Comparison of ENCODE assay signal across 16 cellular contexts in genomic region chr2:96501886-96502810, GRCh38. TPM values are rescaled to one million over a fixed set of nuclear protein-coding genes. Genes with fewer than 3 reads are reported as not detected.
DNase-seq lines count a peak whose midpoint lies in the region; ATAC-seq and TF ChIP-seq lines count a peak whose summit lies in the region.
"Had no signal": no experiment of that assay in that cellular context is flagged by ENCODE, and none has a peak within 500 bp of the region (broad histone marks: within the 10 kb centered on the region; RNA-seq: fewer than 3 reads in every experiment).

No MANE protein-coding gene starts in this region.

- H3K27ac Mint-ChIP-seq in activated naive CD4-positive, alpha-beta T cell treated with anti-CD3 and anti-CD28 coated beads, Interleukin-2, amount 10 ng/mL, durations not matched to agents 7 days and 5 days: peak overlapping the region; percentile 19
- H3K27ac Mint-ChIP-seq in stimulated activated effector memory CD8-positive, alpha-beta T cell treated with anti-CD3 and anti-CD28 coated beads, Interleukin-12 subunit alpha, Interleukin-12 subunit beta, amount 100 ng/mL, for 72 hours: peak overlapping the region; percentile 83
- H3K27ac Mint-ChIP-seq in endodermal cell: no peak overlapping the region
- H3K27ac Mint-ChIP-seq: mesothelial cell of epicardium had no signal

- H3K36me3 Mint-ChIP-seq in activated naive CD4-positive, alpha-beta T cell treated with anti-CD3 and anti-CD28 coated beads, Interleukin-2, amount 10 ng/mL, durations not matched to agents 7 days and 5 days: no peaks in the 10 kb centered on the region
- H3K36me3 Mint-ChIP-seq in stimulated activated effector memory CD8-positive, alpha-beta T cell treated with anti-CD3 and anti-CD28 coated beads, Interleukin-12 subunit alpha, Interleukin-12 subunit beta, amount 100 ng/mL, for 72 hours: no peaks in the 10 kb centered on the region
- H3K36me3 Mint-ChIP-seq in endodermal cell (ENCODE audit: low read depth): no peaks in the 10 kb centered on the region
- H3K36me3 Mint-ChIP-seq: mesothelial cell of epicardium had no signal

- H3K27me3 ChIP-seq in endodermal cell (ENCODE audit: control insufficient read depth, insufficient read depth, low read length, poor library complexity, severe bottlenecking): no peaks in the 10 kb centered on the region

- CTCF ChIA-PET in activated naive CD4-positive, alpha-beta T cell treated with anti-CD3 and anti-CD28 coated beads, Interleukin-2, amount 10 ng/mL, durations not matched to agents 7 days and 5 days (lab: Charles Lee): no interaction called here

- no peak for TF ChIP-seq CTCF in endodermal cell (conservative IDR thresholded peaks at IDR 0.05)

- H3K9me3 ChIP-seq in KOPT-K1 (ENCODE audit: insufficient read depth, low read length, poor library complexity, severe bottlenecking) (no peaks in the 10 kb centered on the region), endodermal cell (ENCODE audit: control insufficient read depth, low read length) (no peaks in the 10 kb centered on the region)
- H3K9me3 ChIP-seq: prostate gland, SK-N-SH had no signal

- DNase-seq in activated naive CD4-positive, alpha-beta T cell treated with anti-CD3 and anti-CD28 coated beads, Interleukin-2, amount 10 ng/mL, durations not matched to agents 7 days and 5 days: no peak
- DNase-seq in activated naive CD4-positive, alpha-beta T cell (lab: John Stamatoyannopoulos, UW): no peak
- peak in 1 of 2 donors; percentile 45 for DNase-seq in stimulated activated effector memory CD8-positive, alpha-beta T cell treated with anti-CD3 and anti-CD28 coated beads, Interleukin-12 subunit alpha, Interleukin-12 subunit beta, amount 100 ng/mL, for 72 hours (ENCODE audit: low spot score in 2 of 2)
- no peak for DNase-seq in occipital lobe (lab: John Stamatoyannopoulos, UW)
- no peak for DNase-seq in endodermal cell
- no peak for DNase-seq in NOMO-1 treated with dmso at 0.1 percent for 144 hours (lab: John Stamatoyannopoulos, UW; ENCODE audit: unreplicated experiment)
- DNase-seq: cortex of kidney; NK-92 treated with Interleukin-12 subunit alpha and Interleukin-12 subunit beta, amount 100 ng/mL, for 24 hours; SK-N-SH; stimulated activated CD4-positive, alpha-beta T cell treated with anti-CD3 and anti-CD28 coated beads, Interleukin-4, amount 100 ng/mL, for 24 hours had no signal

- H3K9ac ChIP-seq in endodermal cell (ENCODE audit: extremely low read depth, low read length, poor library complexity, severe bottlenecking): no peak overlapping the region
- H3K9ac ChIP-seq: SK-N-SH had no signal

- peak; percentile 40 for ATAC-seq in esophagus mucosa
- peak; percentile 28 for ATAC-seq in stimulated activated effector memory CD8-positive, alpha-beta T cell treated with anti-CD3 and anti-CD28 coated beads, Interleukin-12 subunit alpha, Interleukin-12 subunit beta, amount 100 ng/mL, for 72 hours
- ATAC-seq: K562 had no signal

- H3K36me3 ChIP-seq in KOPT-K1 (ENCODE audit: insufficient read depth, low read length) (no peaks in the 10 kb centered on the region), endodermal cell (ENCODE audit: control insufficient read depth, insufficient read depth, low read length) (no peaks in the 10 kb centered on the region)
- H3K36me3 ChIP-seq: prostate gland had no signal

- H3K4me1 Mint-ChIP-seq in activated naive CD4-positive, alpha-beta T cell treated with anti-CD3 and anti-CD28 coated beads, Interleukin-2, amount 10 ng/mL, durations not matched to agents 7 days and 5 days: peaks cover 22% of the 10 kb centered on the region
- peaks cover 14% of the 10 kb centered on the region for H3K4me1 Mint-ChIP-seq in stimulated activated effector memory CD8-positive, alpha-beta T cell treated with anti-CD3 and anti-CD28 coated beads, Interleukin-12 subunit alpha, Interleukin-12 subunit beta, amount 100 ng/mL, for 72 hours
- H3K4me1 Mint-ChIP-seq in endodermal cell: peaks cover 8% of the 10 kb centered on the region

- peaks cover 20% of the 10 kb centered on the region for H3K27me3 Mint-ChIP-seq in activated naive CD4-positive, alpha-beta T cell treated with anti-CD3 and anti-CD28 coated beads, Interleukin-2, amount 10 ng/mL, durations not matched to agents 7 days and 5 days
- H3K27me3 Mint-ChIP-seq in endodermal cell (ENCODE audit: insufficient read depth): peaks cover 18% of the 10 kb centered on the region

- peak overlapping the region; percentile 8 for H3K27ac ChIP-seq in KOPT-K1 (ENCODE audit: low read depth, low read length, poor library complexity, severe bottlenecking)
- no peak overlapping the region for H3K27ac ChIP-seq in endodermal cell (ENCODE audit: low read depth, low read length)
- H3K27ac ChIP-seq: prostate gland had no signal

- H3K4me1 ChIP-seq in endodermal cell (ENCODE audit: control insufficient read depth, insufficient read depth, low read length): peaks cover 4% of the 10 kb centered on the region
- H3K4me1 ChIP-seq: prostate gland had no signal

- WGBS in endodermal cell (ENCODE audit: insufficient coverage in 1 of 2, insufficient read length in 1 of 2), 2 experiments: 85 to 92% methylated on average over 9 to 16 of the region's 16 CpGs

- no peak overlapping the region for H3K4me3 ChIP-seq in endodermal cell (ENCODE audit: low read length)
- H3K4me3 ChIP-seq: K562, prostate gland had no signal

- H3K4me3 Mint-ChIP-seq in activated naive CD4-positive, alpha-beta T cell treated with anti-CD3 and anti-CD28 coated beads, Interleukin-2, amount 10 ng/mL, durations not matched to agents 7 days and 5 days: no peak overlapping the region
- peak overlapping the region; percentile 30 for H3K4me3 Mint-ChIP-seq in stimulated activated effector memory CD8-positive, alpha-beta T cell treated with anti-CD3 and anti-CD28 coated beads, Interleukin-12 subunit alpha, Interleukin-12 subunit beta, amount 100 ng/mL, for 72 hours
- no peak overlapping the region for H3K4me3 Mint-ChIP-seq in endodermal cell
- H3K4me3 Mint-ChIP-seq: mesothelial cell of epicardium had no signal

- H3K9me3 Mint-ChIP-seq in activated naive CD4-positive, alpha-beta T cell treated with anti-CD3 and anti-CD28 coated beads, Interleukin-2, amount 10 ng/mL, durations not matched to agents 7 days and 5 days: no peaks in the 10 kb centered on the region
- H3K9me3 Mint-ChIP-seq in stimulated activated effector memory CD8-positive, alpha-beta T cell treated with anti-CD3 and anti-CD28 coated beads, Interleukin-12 subunit alpha, Interleukin-12 subunit beta, amount 100 ng/mL, for 72 hours: no peaks in the 10 kb centered on the region
- no peaks in the 10 kb centered on the region for H3K9me3 Mint-ChIP-seq in endodermal cell
- H3K9me3 Mint-ChIP-seq: mesothelial cell of epicardium had no signal

RNA-seq across cellular contexts. Expression of gene NEURL3, which starts 3.0 kb away (rescaled TPM):
- total RNA-seq in esophagus mucosa (not detected), occipital lobe (0.16 TPM), endodermal cell (not detected)
- not detected for polyA plus RNA-seq in endodermal cell (2013, experiment 1 of 2)
- polyA plus RNA-seq in endodermal cell (2013, experiment 2 of 2): not detected
- total RNA-seq: fibroblast of lung, K562 had no signal
- polyA plus RNA-seq: fibroblast of lung, K562 had no signal

RNA-seq across cellular contexts. Expression of gene ARID5A, which starts 34.4 kb away (rescaled TPM):
- total RNA-seq in esophagus mucosa (3.0 TPM), occipital lobe (1.2 TPM), endodermal cell (1 to 10 TPM; 1.8 to 3.5 TPM)
- 6.4 TPM for polyA plus RNA-seq in endodermal cell (2013, experiment 1 of 2)
- 6.9 TPM for polyA plus RNA-seq in endodermal cell (2013, experiment 2 of 2)
